In the genomic region with DNA sequence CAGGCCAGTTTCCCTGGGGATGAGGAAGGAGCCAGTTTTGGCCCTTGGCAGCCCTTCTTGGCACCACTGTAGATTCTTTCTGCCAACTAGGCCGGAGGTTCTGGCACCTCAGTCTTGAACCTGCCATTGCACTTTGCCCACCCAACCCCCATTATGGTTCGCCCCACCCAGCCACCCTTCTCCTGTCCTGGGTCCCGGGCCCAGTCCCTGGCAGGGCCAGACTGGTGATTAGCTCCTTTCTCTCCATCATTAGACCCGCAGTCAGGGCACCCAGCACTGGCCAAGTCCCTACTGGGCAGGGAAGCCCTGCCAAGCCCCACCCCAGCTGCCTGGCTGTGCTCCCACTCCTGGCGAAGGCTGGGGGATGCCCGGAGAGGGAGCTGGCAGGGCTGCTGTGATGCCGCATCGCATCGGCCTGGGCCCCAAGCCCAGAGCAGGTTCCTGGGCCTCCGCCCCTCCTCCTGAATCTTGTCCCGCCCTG, we compare ENCODE assay signal across 3 cellular contexts.
A peak's percentile ranks its signal among the peaks of the same experiment; 100 is the strongest.
TF ChIP-seq lines count a peak whose summit lies in the region.

No MANE protein-coding gene starts in this region.

TF ChIP-seq in liver, 16 proteins besides CTCF, POLR2A, EP300 and RAD21:
- TF ChIP-seq FOXA1 (IDR thresholded peaks at IDR 0.05) (no peak), GABPA (IDR thresholded peaks at IDR 0.05 in 1 of 2, conservative IDR thresholded peaks at IDR 0.05 in 1 of 2) (no peak), TAF1 (conservative IDR thresholded peaks at IDR 0.05) (no peak), SP1 (IDR thresholded peaks at IDR 0.05) (peak; percentile 73), HNF4G (IDR thresholded peaks at IDR 0.05) (no peak), JUND (IDR thresholded peaks at IDR 0.05) (peak in 1 of 2 donors; percentile 18), EGR1 (IDR thresholded peaks at IDR 0.05; ENCODE audit: low read depth in 2 of 2) (no peak), HNF4A (conservative IDR thresholded peaks at IDR 0.05) (peak; percentile 58 to 82), RXRA (IDR thresholded peaks at IDR 0.05) (peak; percentile 74 to 89), FOXA2 (IDR thresholded peaks at IDR 0.05) (no peak), NR2F2 (IDR thresholded peaks at IDR 0.05) (no peak), YY1 (IDR thresholded peaks at IDR 0.05) (peak; percentile 45)
- TF ChIP-seq, protein P1, sequence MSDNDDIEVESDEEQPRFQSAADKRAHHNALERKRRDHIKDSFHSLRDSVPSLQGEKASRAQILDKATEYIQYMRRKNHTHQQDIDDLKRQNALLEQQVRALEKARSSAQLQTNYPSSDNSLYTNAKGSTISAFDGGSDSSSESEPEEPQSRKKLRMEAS (IDR thresholded peaks at IDR 0.05) = no peak
- TF ChIP-seq, protein P2, sequence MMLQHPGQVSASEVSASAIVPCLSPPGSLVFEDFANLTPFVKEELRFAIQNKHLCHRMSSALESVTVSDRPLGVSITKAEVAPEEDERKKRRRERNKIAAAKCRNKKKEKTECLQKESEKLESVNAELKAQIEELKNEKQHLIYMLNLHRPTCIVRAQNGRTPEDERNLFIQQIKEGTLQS (IDR thresholded peaks at IDR 0.05) = no peak
- TF ChIP-seq, protein P3, sequence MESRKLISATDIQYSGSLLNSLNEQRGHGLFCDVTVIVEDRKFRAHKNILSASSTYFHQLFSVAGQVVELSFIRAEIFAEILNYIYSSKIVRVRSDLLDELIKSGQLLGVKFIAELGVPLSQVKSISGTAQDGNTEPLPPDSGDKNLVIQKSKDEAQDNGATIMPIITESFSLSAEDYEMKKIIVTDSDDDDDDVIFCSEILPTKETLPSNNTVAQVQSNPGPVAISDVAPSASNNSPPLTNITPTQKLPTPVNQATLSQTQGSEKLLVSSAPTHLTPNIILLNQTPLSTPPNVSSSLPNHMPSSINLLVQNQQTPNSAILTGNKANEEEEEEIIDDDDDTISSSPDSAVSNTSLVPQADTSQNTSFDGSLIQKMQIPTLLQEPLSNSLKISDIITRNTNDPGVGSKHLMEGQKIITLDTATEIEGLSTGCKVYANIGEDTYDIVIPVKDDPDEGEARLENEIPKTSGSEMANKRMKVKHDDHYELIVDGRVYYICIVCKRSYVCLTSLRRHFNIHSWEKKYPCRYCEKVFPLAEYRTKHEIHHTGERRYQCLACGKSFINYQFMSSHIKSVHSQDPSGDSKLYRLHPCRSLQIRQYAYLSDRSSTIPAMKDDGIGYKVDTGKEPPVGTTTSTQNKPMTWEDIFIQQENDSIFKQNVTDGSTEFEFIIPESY (IDR thresholded peaks at IDR 0.05) = no peak
- TF ChIP-seq, protein P4, sequence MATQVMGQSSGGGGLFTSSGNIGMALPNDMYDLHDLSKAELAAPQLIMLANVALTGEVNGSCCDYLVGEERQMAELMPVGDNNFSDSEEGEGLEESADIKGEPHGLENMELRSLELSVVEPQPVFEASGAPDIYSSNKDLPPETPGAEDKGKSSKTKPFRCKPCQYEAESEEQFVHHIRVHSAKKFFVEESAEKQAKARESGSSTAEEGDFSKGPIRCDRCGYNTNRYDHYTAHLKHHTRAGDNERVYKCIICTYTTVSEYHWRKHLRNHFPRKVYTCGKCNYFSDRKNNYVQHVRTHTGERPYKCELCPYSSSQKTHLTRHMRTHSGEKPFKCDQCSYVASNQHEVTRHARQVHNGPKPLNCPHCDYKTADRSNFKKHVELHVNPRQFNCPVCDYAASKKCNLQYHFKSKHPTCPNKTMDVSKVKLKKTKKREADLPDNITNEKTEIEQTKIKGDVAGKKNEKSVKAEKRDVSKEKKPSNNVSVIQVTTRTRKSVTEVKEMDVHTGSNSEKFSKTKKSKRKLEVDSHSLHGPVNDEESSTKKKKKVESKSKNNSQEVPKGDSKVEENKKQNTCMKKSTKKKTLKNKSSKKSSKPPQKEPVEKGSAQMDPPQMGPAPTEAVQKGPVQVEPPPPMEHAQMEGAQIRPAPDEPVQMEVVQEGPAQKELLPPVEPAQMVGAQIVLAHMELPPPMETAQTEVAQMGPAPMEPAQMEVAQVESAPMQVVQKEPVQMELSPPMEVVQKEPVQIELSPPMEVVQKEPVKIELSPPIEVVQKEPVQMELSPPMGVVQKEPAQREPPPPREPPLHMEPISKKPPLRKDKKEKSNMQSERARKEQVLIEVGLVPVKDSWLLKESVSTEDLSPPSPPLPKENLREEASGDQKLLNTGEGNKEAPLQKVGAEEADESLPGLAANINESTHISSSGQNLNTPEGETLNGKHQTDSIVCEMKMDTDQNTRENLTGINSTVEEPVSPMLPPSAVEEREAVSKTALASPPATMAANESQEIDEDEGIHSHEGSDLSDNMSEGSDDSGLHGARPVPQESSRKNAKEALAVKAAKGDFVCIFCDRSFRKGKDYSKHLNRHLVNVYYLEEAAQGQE (IDR thresholded peaks at IDR 0.05) = no peak
TF ChIP-seq in liver: peak in this region for 5.

TF ChIP-seq in HepG2, 621 proteins besides CTCF, POLR2A, EP300 and RAD21:
- TF ChIP-seq CHCHD3 (CRISPR knock-in tag; IDR thresholded peaks at IDR 0.05) (no peak), ZNF713 (CRISPR knock-in tag; IDR thresholded peaks at IDR 0.05) (no peak), TOE1 (CRISPR knock-in tag; IDR thresholded peaks at IDR 0.05) (no peak), AHR (CRISPR knock-in tag; IDR thresholded peaks at IDR 0.05) (no peak)
- TF ChIP-seq, protein P5, sequence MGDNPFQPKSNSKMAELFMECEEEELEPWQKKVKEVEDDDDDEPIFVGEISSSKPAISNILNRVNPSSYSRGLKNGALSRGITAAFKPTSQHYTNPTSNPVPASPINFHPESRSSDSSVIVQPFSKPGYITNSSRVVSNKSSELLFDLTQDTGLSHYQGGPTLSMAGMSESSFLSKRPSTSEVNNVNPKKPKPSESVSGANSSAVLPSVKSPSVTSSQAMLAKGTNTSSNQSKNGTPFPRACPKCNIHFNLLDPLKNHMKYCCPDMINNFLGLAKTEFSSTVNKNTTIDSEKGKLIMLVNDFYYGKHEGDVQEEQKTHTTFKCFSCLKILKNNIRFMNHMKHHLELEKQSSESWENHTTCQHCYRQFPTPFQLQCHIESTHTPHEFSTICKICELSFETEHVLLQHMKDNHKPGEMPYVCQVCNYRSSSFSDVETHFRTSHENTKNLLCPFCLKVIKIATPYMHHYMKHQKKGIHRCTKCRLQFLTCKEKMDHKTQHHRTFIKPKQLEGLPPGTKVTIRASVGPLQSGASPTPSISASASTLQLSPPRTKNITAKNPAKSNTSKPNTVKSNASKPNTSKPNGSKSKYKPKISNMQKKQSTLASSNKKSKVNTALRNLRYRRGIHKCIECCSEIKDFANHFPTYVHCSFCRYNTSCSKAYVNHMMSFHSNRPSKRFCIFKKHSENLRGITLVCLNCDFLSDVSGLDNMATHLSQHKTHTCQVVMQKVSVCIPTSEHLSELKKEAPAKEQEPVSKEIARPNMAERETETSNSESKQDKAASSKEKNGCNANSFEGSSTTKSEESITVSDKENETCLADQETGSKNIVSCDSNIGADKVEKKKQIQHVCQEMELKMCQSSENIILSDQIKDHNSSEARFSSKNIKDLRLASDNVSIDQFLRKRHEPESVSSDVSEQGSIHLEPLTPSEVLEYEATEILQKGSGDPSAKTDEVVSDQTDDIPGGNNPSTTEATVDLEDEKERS (CRISPR knock-in tag; IDR thresholded peaks at IDR 0.05) = no peak
- TF ChIP-seq, protein P6, sequence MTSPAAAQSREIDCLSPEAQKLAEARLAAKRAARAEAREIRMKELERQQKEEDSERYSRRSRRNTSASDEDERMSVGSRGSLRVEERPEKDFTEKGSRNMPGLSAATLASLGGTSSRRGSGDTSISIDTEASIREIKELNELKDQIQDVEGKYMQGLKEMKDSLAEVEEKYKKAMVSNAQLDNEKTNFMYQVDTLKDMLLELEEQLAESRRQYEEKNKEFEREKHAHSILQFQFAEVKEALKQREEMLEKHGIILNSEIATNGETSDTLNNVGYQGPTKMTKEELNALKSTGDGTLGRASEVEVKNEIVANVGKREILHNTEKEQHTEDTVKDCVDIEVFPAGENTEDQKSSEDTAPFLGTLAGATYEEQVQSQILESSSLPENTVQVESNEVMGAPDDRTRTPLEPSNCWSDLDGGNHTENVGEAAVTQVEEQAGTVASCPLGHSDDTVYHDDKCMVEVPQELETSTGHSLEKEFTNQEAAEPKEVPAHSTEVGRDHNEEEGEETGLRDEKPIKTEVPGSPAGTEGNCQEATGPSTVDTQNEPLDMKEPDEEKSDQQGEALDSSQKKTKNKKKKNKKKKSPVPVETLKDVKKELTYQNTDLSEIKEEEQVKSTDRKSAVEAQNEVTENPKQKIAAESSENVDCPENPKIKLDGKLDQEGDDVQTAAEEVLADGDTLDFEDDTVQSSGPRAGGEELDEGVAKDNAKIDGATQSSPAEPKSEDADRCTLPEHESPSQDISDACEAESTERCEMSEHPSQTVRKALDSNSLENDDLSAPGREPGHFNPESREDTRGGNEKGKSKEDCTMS (CRISPR knock-in tag; conservative IDR thresholded peaks at IDR 0.05) = no peak

TF ChIP-seq in neural cell, 6 proteins besides CTCF, POLR2A, EP300 and RAD21:
- TF ChIP-seq SMC3 (conservative IDR thresholded peaks at IDR 0.05; ENCODE audit: poor library complexity) (no peak), MXI1 (conservative IDR thresholded peaks at IDR 0.05; ENCODE audit: poor library complexity, severe bottlenecking) (no peak), POLR2AphosphoS5 (IDR thresholded peaks at IDR 0.05) (no peak), TAF1 (IDR thresholded peaks at IDR 0.05; ENCODE audit: low read depth) (no peak), EZH2 (IDR thresholded peaks at IDR 0.05; ENCODE audit: borderline replicate concordance, insufficient read depth, low read length, poor library complexity, severe bottlenecking) (no peak)
- TF ChIP-seq, protein P4 (IDR thresholded peaks at IDR 0.05; ENCODE audit: borderline replicate concordance) = no peak
